8 cellular contexts compared by ENCODE assay signal in genomic region chr13:99900960-99901359, GRCh38.
"Had no signal": no experiment of that assay in that cellular context is flagged by ENCODE, and none has a peak within 500 bp of the region (broad histone marks: within the 10 kb centered on the region; RNA-seq: fewer than 3 reads in every experiment).

No MANE protein-coding gene starts in this region.

- H3K4me2 ChIP-seq: SK-N-SH had no signal

- DNase-seq: NCI-H226, NCI-H446 treated with DMSO at 0.1 percent for 48 hours had no signal

- H3K9me3 ChIP-seq: ascending aorta, Peyer's patch, SK-N-SH had no signal

- H3K4me1 ChIP-seq: ascending aorta, SJSA1 had no signal

- H3K36me3 ChIP-seq: ascending aorta, cardiac muscle cell, Peyer's patch, SJSA1 had no signal

- H3K27ac ChIP-seq: ascending aorta, cardiac muscle cell, Peyer's patch, SJSA1 had no signal

- FAIRE-seq: TTC549 had no signal

- H3K4me3 ChIP-seq: ascending aorta, cardiac muscle cell, Peyer's patch, SJSA1 had no signal

- H3K9ac ChIP-seq: SK-N-SH had no signal
